16 cellular contexts compared by ENCODE assay signal in genomic region chr5:135691116-135691515, GRCh38.
DNase-seq lines count a peak whose midpoint lies in the region; ATAC-seq and TF ChIP-seq lines count a peak whose summit lies in the region.
"Had no signal": no experiment of that assay in that cellular context is flagged by ENCODE, and none has a peak within 500 bp of the region (broad histone marks: within the 10 kb centered on the region; RNA-seq: fewer than 3 reads in every experiment).

No MANE protein-coding gene starts in this region.

- intact Hi-C loops in left ventricle myocardium inferior (cut with micrococcal nuclease): no loop called here

- no peaks in the 10 kb centered on the region for H3K36me3 Mint-ChIP-seq in brain
- H3K36me3 Mint-ChIP-seq: CD14-positive monocyte; CD4-positive, alpha-beta memory T cell had no signal

- no peak overlapping the region for H3K27ac ChIP-seq in left ventricle myocardium inferior (replicated peaks)
- H3K27ac ChIP-seq: 22Rv1, A549, BLaER1 had no signal

- H3K9me3 Mint-ChIP-seq in brain: no peaks in the 10 kb centered on the region
- no peaks in the 10 kb centered on the region for H3K9me3 Mint-ChIP-seq in stimulated activated naive CD8-positive, alpha-beta T cell treated with anti-CD3 and anti-CD28 coated beads, Interleukin-15, amount 100 ng/mL, for 72 hours
- H3K9me3 Mint-ChIP-seq: CD14-positive monocyte, H9 had no signal

- no peaks in the 10 kb centered on the region for H3K4me1 ChIP-seq in left ventricle myocardium inferior
- H3K4me1 ChIP-seq: A549, BLaER1 had no signal

- peaks cover 69% of the 10 kb centered on the region for H3K27me3 ChIP-seq in left ventricle myocardium inferior (ENCODE audit: low read depth)

- H3K36me3 ChIP-seq in left ventricle myocardium inferior: no peaks in the 10 kb centered on the region
- H3K36me3 ChIP-seq: BLaER1 had no signal

- peak overlapping the region in 1 of 5 experiments; percentile 19 for H3K4me3 Mint-ChIP-seq in brain
- no peak overlapping the region for H3K4me3 Mint-ChIP-seq in stimulated activated naive CD8-positive, alpha-beta T cell treated with anti-CD3 and anti-CD28 coated beads, Interleukin-15, amount 100 ng/mL, for 72 hours
- H3K4me3 Mint-ChIP-seq: CD14-positive monocyte; CD4-positive, alpha-beta memory T cell; H9 had no signal

- no peaks in the 10 kb centered on the region for H3K9me3 ChIP-seq in left ventricle myocardium inferior (replicated peaks)
- H3K9me3 ChIP-seq: A549, BLaER1 had no signal

- TF ChIP-seq CTCF in brain (conservative IDR thresholded peaks at IDR 0.05): no peak
- no peak for TF ChIP-seq CTCF in left ventricle myocardium inferior (IDR thresholded peaks at IDR 0.05; ENCODE audit: borderline replicate concordance)

- peaks cover 61% of the 10 kb centered on the region for H3K4me1 Mint-ChIP-seq in brain
- H3K4me1 Mint-ChIP-seq in stimulated activated naive CD8-positive, alpha-beta T cell treated with anti-CD3 and anti-CD28 coated beads, Interleukin-15, amount 100 ng/mL, for 72 hours: no peaks in the 10 kb centered on the region
- H3K4me1 Mint-ChIP-seq: CD4-positive, alpha-beta memory T cell had no signal

- ATAC-seq in GM18870 (IDR thresholded peaks at IDR 0.05; ENCODE audit: unreplicated experiment): no peak
- no peak for ATAC-seq in stimulated activated naive CD8-positive, alpha-beta T cell treated with anti-CD3 and anti-CD28 coated beads, Interleukin-15, amount 100 ng/mL, for 72 hours
- ATAC-seq: A549 had no signal

- peak; percentile 46 for DNase-seq in NCI-H748 (lab: John Stamatoyannopoulos, UW; ENCODE audit: unreplicated experiment)
- DNase-seq in NCI-H748 treated with DMSO at 0.1 percent for 48 hours (lab: John Stamatoyannopoulos, UW): no peak
- peak; percentile 73 for DNase-seq in left kidney (ENCODE audit: low read depth, low spot score)
- no peak for DNase-seq in stimulated activated naive CD8-positive, alpha-beta T cell treated with anti-CD3 and anti-CD28 coated beads, Interleukin-15, amount 100 ng/mL, for 72 hours
- no peak for DNase-seq in left ventricle myocardium inferior
- DNase-seq: CD4-positive, alpha-beta memory T cell; DMS153; DMS79; GDM1; H9 had no signal

- no peaks in the 10 kb centered on the region for H3K27me3 Mint-ChIP-seq in brain
- peaks cover 31% of the 10 kb centered on the region for H3K27me3 Mint-ChIP-seq in stimulated activated naive CD8-positive, alpha-beta T cell treated with anti-CD3 and anti-CD28 coated beads, Interleukin-15, amount 100 ng/mL, for 72 hours

- H3K27ac Mint-ChIP-seq in brain: peak overlapping the region in 3 of 5 experiments; percentile 1 to 79 (median 73)
- H3K27ac Mint-ChIP-seq in stimulated activated naive CD8-positive, alpha-beta T cell treated with anti-CD3 and anti-CD28 coated beads, Interleukin-15, amount 100 ng/mL, for 72 hours: no peak overlapping the region
- H3K27ac Mint-ChIP-seq: CD4-positive, alpha-beta memory T cell; H9 had no signal

- H3K4me3 ChIP-seq in left ventricle myocardium inferior: no peak overlapping the region
- H3K4me3 ChIP-seq: A549, BLaER1 had no signal

Comparison
In these comparisons a context has a peak if more than half of its experiments do, and no peak if none do; other contexts are left out.
1. DNase-seq: peak in NCI-H748 (single experiment) and left kidney (single experiment); none in NCI-H748 treated with DMSO at 0.1 percent for 48 hours (single experiment), stimulated activated naive CD8-positive, alpha-beta T cell treated with anti-CD3 and anti-CD28 coated beads, Interleukin-15, amount 100 ng/mL, for 72 hours (0 of 2) and left ventricle myocardium inferior (single experiment).
2. H3K27ac Mint-ChIP-seq: peak in brain (3 of 5); none in stimulated activated naive CD8-positive, alpha-beta T cell treated with anti-CD3 and anti-CD28 coated beads, Interleukin-15, amount 100 ng/mL, for 72 hours (0 of 2).